Comparison of ENCODE assay signal across 8 cellular contexts in genomic region chr17:4161179-4161559, GRCh38. TPM values are rescaled to one million over a fixed set of nuclear protein-coding genes. Genes with fewer than 3 reads are reported as not detected.
DNase-seq lines count a peak whose midpoint lies in the region; ATAC-seq and TF ChIP-seq lines count a peak whose summit lies in the region.

No MANE protein-coding gene starts in this region.

- DNase-seq in EL (peak; percentile 93), NT2/D1 (ENCODE audit: low read depth, low spot score) (peak; percentile 47), psoas muscle (peak; percentile 55 to 85), NCI-H1436 (lab: John Stamatoyannopoulos, UW) (no peak), cortex of kidney (lab: John Stamatoyannopoulos, UW) (no peak)
- DNase-seq in effector memory CD8-positive, alpha-beta T cell = no peak

- TF ChIP-seq POLR2A in GM18505 (IDR thresholded peaks at IDR 0.05; ENCODE audit: borderline replicate concordance, extremely low read depth, insufficient read depth, insufficient read length) = no peak

- ATAC-seq in effector memory CD8-positive, alpha-beta T cell (replicated peaks) = no peak
- ATAC-seq in psoas muscle (peak; percentile 88 to 94 (median 90)), GM18505 (IDR thresholded peaks at IDR 0.05; ENCODE audit: unreplicated experiment) (no peak), GM21717 (IDR thresholded peaks at IDR 0.05; ENCODE audit: unreplicated experiment) (no peak)

- H3K27me3 Mint-ChIP-seq in effector memory CD8-positive, alpha-beta T cell = no peaks in the 10 kb centered on the region

- H3K36me3 ChIP-seq in NT2/D1 (ENCODE audit: insufficient read depth, insufficient read length, low read length) (peaks cover 29% of the 10 kb centered on the region), psoas muscle (ENCODE audit: insufficient read depth in 1 of 2, low read depth in 1 of 2) (peaks cover 0 to 43% of the 10 kb centered on the region in 2 donors)

- peak overlapping the region; percentile 26 to 77 for H3K27ac Mint-ChIP-seq in effector memory CD8-positive, alpha-beta T cell

- H3K4me1 Mint-ChIP-seq in effector memory CD8-positive, alpha-beta T cell (ENCODE audit: low read depth in 2 of 2) = no peaks in the 10 kb centered on the region

- H3K4me3 Mint-ChIP-seq in effector memory CD8-positive, alpha-beta T cell = no peak overlapping the region

- peak; percentile 31 for TF ChIP-seq CTCF in psoas muscle (IDR thresholded peaks at IDR 0.05)

- intact Hi-C loops in psoas muscle (cut with DNase I) = no loop called here

- H3K27me3 ChIP-seq in NT2/D1 (ENCODE audit: insufficient read depth, insufficient read length) (no peaks in the 10 kb centered on the region), psoas muscle (ENCODE audit: insufficient read depth in 3 of 3, low read length in 2 of 3) (no peaks in the 10 kb centered on the region)

- no peaks in the 10 kb centered on the region for H3K9me3 Mint-ChIP-seq in effector memory CD8-positive, alpha-beta T cell

- peak overlapping the region; percentile 80 for H3K27ac ChIP-seq in psoas muscle

- H3K9me3 ChIP-seq in NT2/D1 (ENCODE audit: insufficient read depth, low read length) (no peaks in the 10 kb centered on the region), psoas muscle (no peaks in the 10 kb centered on the region)

- peak overlapping the region; percentile 46 for H3K9ac ChIP-seq in NT2/D1 (ENCODE audit: insufficient read length, low read depth)

- WGBS in psoas muscle, 3 donors = 37 to 55% (median 48%) methylated on average over 7 of the region's 7 CpGs

- H3K4me1 ChIP-seq in NT2/D1 (ENCODE audit: insufficient read depth, insufficient read length) = peaks cover 9% of the 10 kb centered on the region
- peaks cover 20% of the 10 kb centered on the region for H3K4me1 ChIP-seq in psoas muscle

- H3K4me3 ChIP-seq in NT2/D1 (ENCODE audit: insufficient read length, low read depth) (no peak overlapping the region), psoas muscle (no peak overlapping the region)

- peaks cover 19% of the 10 kb centered on the region for H3K36me3 Mint-ChIP-seq in effector memory CD8-positive, alpha-beta T cell (ENCODE audit: insufficient read depth)

RNA-seq across cellular contexts. Expression of gene CYB5D2, which starts 18.2 kb away (rescaled TPM):
- 10 to 100 TPM in 1 of 4 donors, 1 to 10 TPM in 3; 5.1 to 10.9 (median 6.7) TPM for total RNA-seq in psoas muscle
- 10 to 100 TPM in 1 of 3 donors, 1 to 10 TPM in 2; 4.7 to 19.6 (median 8.3) TPM for polyA plus RNA-seq in psoas muscle

RNA-seq across cellular contexts. Expression of gene ZZEF1, which starts 18.3 kb away (rescaled TPM):
- 10 to 100 TPM; 25.4 to 53.1 (median 38.4) TPM for total RNA-seq in psoas muscle
- polyA plus RNA-seq in psoas muscle = 10 to 100 TPM in 2 of 3 donors, 1 to 10 TPM in 1; 9.5 to 26.4 (median 10.1) TPM

Comparison
In these comparisons a context has a peak if more than half of its experiments do, and no peak if none do; other contexts are left out.
1. DNase-seq: peak in EL (single experiment), NT2/D1 (single experiment) and psoas muscle (2 of 2); none in effector memory CD8-positive, alpha-beta T cell (0 of 3), NCI-H1436 (single experiment) and cortex of kidney (single experiment).
2. ATAC-seq: peak in psoas muscle (4 of 4); none in effector memory CD8-positive, alpha-beta T cell (single experiment), GM18505 (single experiment) and GM21717 (single experiment).